Comparison of ENCODE assay signal across 8 cellular contexts in the genomic region with DNA sequence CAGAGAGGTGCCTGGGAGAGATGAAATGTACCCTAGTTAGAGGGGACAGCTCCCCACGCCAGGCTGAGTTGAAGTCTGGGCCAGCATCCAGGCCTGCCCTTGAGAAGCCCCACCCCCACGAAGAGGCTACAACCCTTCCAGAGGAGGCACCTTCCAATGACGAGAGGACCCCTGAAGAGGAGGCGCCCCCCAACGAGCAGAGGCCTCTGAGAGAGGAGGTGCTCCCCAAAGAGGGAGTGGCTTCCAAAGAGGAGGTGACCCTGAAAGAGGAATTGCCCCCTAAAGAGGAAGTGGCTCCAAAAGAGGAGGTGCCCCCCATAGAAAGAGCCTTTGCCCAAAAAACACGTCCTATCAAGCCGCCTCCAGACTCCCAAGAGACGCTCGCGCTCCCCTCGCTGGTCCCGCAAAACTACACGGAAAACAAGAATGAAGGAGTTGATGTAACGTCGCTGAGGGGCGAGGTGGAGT. TPM values are rescaled to one million over a fixed set of nuclear protein-coding genes. Genes with fewer than 3 reads are reported as not detected.
DNase-seq lines count a peak whose midpoint lies in the region; ATAC-seq, FAIRE-seq and TF ChIP-seq lines count a peak whose summit lies in the region.

No MANE protein-coding gene starts in this region.

- H3K27ac ChIP-seq in OCI-LY1 (ENCODE audit: low read depth, low read length, poor library complexity, severe bottlenecking) (no peak overlapping the region), fibroblast of lung (ENCODE audit: insufficient read depth, low read length) (peak overlapping the region; percentile 66), rectal smooth muscle tissue (ENCODE audit: low read depth, low read length) (no peak overlapping the region)

- FAIRE-seq in RCC 7860 (lab: Jason Lieb, UNC): no peak

- H3K79me2 ChIP-seq in OCI-LY1 (ENCODE audit: insufficient read depth, low read length) (no peaks in the 10 kb centered on the region), fibroblast of lung (ENCODE audit: control insufficient read depth, insufficient read depth, low read length) (peaks cover 18% of the 10 kb centered on the region)

- H3K9me3 ChIP-seq in OCI-LY1 (ENCODE audit: low read length) (no peaks in the 10 kb centered on the region), fibroblast of lung (ENCODE audit: control insufficient read depth, insufficient read depth, low read depth, low read length) (no peaks in the 10 kb centered on the region)

- H2AFZ ChIP-seq in OCI-LY1 (ENCODE audit: low read length): no peak overlapping the region
- no peak overlapping the region for H2AFZ ChIP-seq in fibroblast of lung (ENCODE audit: low read length)

- H4K20me1 ChIP-seq in OCI-LY1 (ENCODE audit: insufficient read depth, low read length) (no peaks in the 10 kb centered on the region), fibroblast of lung (ENCODE audit: control insufficient read depth, extremely low read depth, insufficient read depth, low read length) (no peaks in the 10 kb centered on the region)

- no peaks in the 10 kb centered on the region; the same call in 1 of the 2 replicates for H3K27me3 ChIP-seq in OCI-LY1 (ENCODE audit: insufficient read depth, low read length)
- H3K27me3 ChIP-seq in fibroblast of lung (ENCODE audit: control insufficient read depth, insufficient read depth, low read length): no peaks in the 10 kb centered on the region
- no peaks in the 10 kb centered on the region for H3K27me3 ChIP-seq in rectal smooth muscle tissue (ENCODE audit: control insufficient read depth, insufficient read depth, low read length)

- H3K9ac ChIP-seq in OCI-LY1 (ENCODE audit: low read length): no peak overlapping the region; the same call in 1 of the 2 replicates
- peak overlapping the region; percentile 73 for H3K9ac ChIP-seq in fibroblast of lung (ENCODE audit: insufficient read depth, low read length)
- H3K9ac ChIP-seq in rectal smooth muscle tissue (ENCODE audit: low read length): no peak overlapping the region

- DNase-seq in GM10266 (ENCODE audit: extremely low spot score) (peak; percentile 41), fibroblast of lung (ENCODE audit: low read depth in 2 of 2) (no peak), RCC 7860 (ENCODE audit: low spot score) (no peak), dermis blood vessel endothelial cell (no peak), NCI-H2171 (lab: John Stamatoyannopoulos, UW) (no peak)

- TF ChIP-seq CTCF in GM10266 (IDR thresholded peaks at IDR 0.05; ENCODE audit: control insufficient read depth, insufficient read depth, low read depth, missing control alignments) (no peak), OCI-LY1 (IDR thresholded peaks at IDR 0.05; ENCODE audit: low read length) (no peak), fibroblast of lung (conservative IDR thresholded peaks at IDR 0.05 in 1 of 2, IDR thresholded peaks at IDR 0.05 in 1 of 2; ENCODE audit: low read depth in 1 of 2, low read length in 2 of 2) (no peak)

- peaks cover 35% of the 10 kb centered on the region for H3K4me1 ChIP-seq in OCI-LY1 (ENCODE audit: insufficient read depth, low read length, severe bottlenecking)
- peaks cover 22% of the 10 kb centered on the region for H3K4me1 ChIP-seq in fibroblast of lung (ENCODE audit: control insufficient read depth, extremely low read depth, insufficient read depth, low read length)
- peaks cover 3% of the 10 kb centered on the region for H3K4me1 ChIP-seq in rectal smooth muscle tissue (ENCODE audit: control insufficient read depth, insufficient read depth, low read length)

- no peaks in the 10 kb centered on the region for H3F3A ChIP-seq in OCI-LY1 (ENCODE audit: insufficient read depth, low read length)

- no peak for ATAC-seq in HG03025 (IDR thresholded peaks at IDR 0.05; ENCODE audit: low FRiP score, unreplicated experiment)

- peaks cover 12% of the 10 kb centered on the region; the same call in 1 of the 2 replicates for H3K36me3 ChIP-seq in OCI-LY1 (ENCODE audit: insufficient read depth, low read length)
- H3K36me3 ChIP-seq in fibroblast of lung (ENCODE audit: control insufficient read depth, insufficient read depth, low read length): peaks cover 12% of the 10 kb centered on the region
- H3K36me3 ChIP-seq in rectal smooth muscle tissue (ENCODE audit: control insufficient read depth, insufficient read depth, low read length): no peaks in the 10 kb centered on the region

- H3K4me2 ChIP-seq in OCI-LY1 (ENCODE audit: low read length): peak overlapping the region; percentile 56; the same call in 1 of the 2 replicates
- H3K4me2 ChIP-seq in fibroblast of lung (ENCODE audit: extremely low read depth, insufficient read depth, low read length): peak overlapping the region; percentile 85

- H3K4me3 ChIP-seq in OCI-LY1 (ENCODE audit: low read depth, low read length, poor library complexity, severe bottlenecking) (peak overlapping the region; percentile 45), fibroblast of lung (replicated peaks in 1 of 4; ENCODE audit: control extremely low read depth in 1 of 4, insufficient read depth in 1 of 4, low read depth in 3 of 4, low read length in 4 of 4) (peak overlapping the region; percentile 27 to 90 (median 40)), rectal smooth muscle tissue (ENCODE audit: low read length) (peak overlapping the region; percentile 58)

- no peaks in the 10 kb centered on the region for H3K9me2 ChIP-seq in OCI-LY1 (ENCODE audit: low read depth, low read length)

RNA-seq across cellular contexts. Expression of a gene that starts 3.1 kb away (rescaled TPM):
- total RNA-seq in fibroblast of lung (199 and 248 TPM in 2 replicates), dermis blood vessel endothelial cell (105 and 192 TPM in 2 replicates)
- polyA plus RNA-seq in fibroblast of lung: 22.7 and 27.1 TPM in 2 replicates
- 104 and 144 TPM in 2 replicates for polyA plus RNA-seq in fibroblast of lung (2012)
- 8.9 and 15.9 TPM in 2 replicates for polyA minus RNA-seq in fibroblast of lung (ENCODE audit: low replicate concordance)

RNA-seq across cellular contexts. Expression of a gene that starts 14.2 kb away (rescaled TPM):
- total RNA-seq in fibroblast of lung (2.8 and 3.3 TPM in 2 replicates), dermis blood vessel endothelial cell (0.74 and 1.5 TPM in 2 replicates)
- 1.1 and 1.9 TPM in 2 replicates for polyA plus RNA-seq in fibroblast of lung
- polyA plus RNA-seq in fibroblast of lung (2012): 2.0 and 3.7 TPM in 2 replicates
- polyA minus RNA-seq in fibroblast of lung (ENCODE audit: low replicate concordance): 1.3 and 1.7 TPM in 2 replicates
